19 cellular contexts compared by ENCODE assay signal in the genomic region with DNA sequence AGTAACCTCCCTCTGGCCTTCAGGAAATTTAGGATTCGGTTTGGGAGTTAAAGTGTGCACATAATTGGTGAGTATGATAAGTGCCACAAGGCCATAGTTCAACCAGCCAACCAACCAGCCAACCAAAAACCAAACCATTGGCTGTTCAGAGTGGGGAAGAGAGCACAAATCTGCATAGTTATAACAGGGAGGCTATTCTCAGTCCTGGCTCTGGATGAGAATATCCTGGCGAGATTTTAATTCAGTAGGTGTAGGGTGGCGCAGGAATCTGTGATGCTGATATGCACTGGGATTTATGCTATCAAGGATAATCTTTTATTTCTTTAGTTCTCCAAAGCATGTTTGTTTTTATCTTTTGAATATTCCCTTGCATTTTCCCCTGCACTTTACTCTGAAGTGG.
"Had no signal": no experiment of that assay in that cellular context is flagged by ENCODE, and none has a peak within 500 bp of the region (broad histone marks: within the 10 kb centered on the region; RNA-seq: fewer than 3 reads in every experiment).

No MANE protein-coding gene starts in this region.

- H3K4me3 Mint-ChIP-seq: activated CD4-positive, alpha-beta T cell treated with anti-CD3 and anti-CD28 coated beads, Interleukin-2, amount 10 ng/mL, durations not matched to agents 7 days and 5 days; activated CD8-positive, alpha-beta memory T cell treated with anti-CD3 and anti-CD28 coated beads, Interleukin-2, amount 10 ng/mL, durations not matched to agents 7 days and 5 days; activated CD8-positive, alpha-beta T cell treated with anti-CD3 and anti-CD28 coated beads for 36 hours had no signal

- H3K4me3 ChIP-seq: heart right ventricle, lower lobe of right lung, spleen, thoracic aorta, upper lobe of left lung had no signal

- H3K9me3 Mint-ChIP-seq: activated CD4-positive, alpha-beta T cell treated with anti-CD3 and anti-CD28 coated beads, Interleukin-2, amount 10 ng/mL, durations not matched to agents 7 days and 5 days; activated CD8-positive, alpha-beta T cell treated with anti-CD3 and anti-CD28 coated beads for 36 hours; activated naive CD4-positive, alpha-beta T cell treated with anti-CD3 and anti-CD28 coated beads, Interleukin-2, amount 50 U/mL, for 72 hours; activated T-helper 17 cell treated with anti-CD3 and anti-CD28 coated beads, Interleukin-2, amount 50 U/mL, for 72 hours; naive B cell had no signal

- H3K36me3 Mint-ChIP-seq: naive B cell had no signal

- H3K27ac Mint-ChIP-seq: activated CD4-positive, alpha-beta T cell treated with anti-CD3 and anti-CD28 coated beads, Interleukin-2, amount 10 ng/mL, durations not matched to agents 7 days and 5 days; activated CD8-positive, alpha-beta memory T cell treated with anti-CD3 and anti-CD28 coated beads, Interleukin-2, amount 10 ng/mL, durations not matched to agents 7 days and 5 days; activated CD8-positive, alpha-beta T cell treated with anti-CD3 and anti-CD28 coated beads for 36 hours had no signal

- H3K9me3 ChIP-seq: heart right ventricle, lower lobe of right lung, spleen, thoracic aorta, upper lobe of left lung had no signal

- H3K36me3 ChIP-seq: heart right ventricle, lower lobe of right lung, spleen, thoracic aorta, upper lobe of left lung had no signal

- H3K27ac ChIP-seq: epithelial cell of prostate, lower lobe of right lung, spleen, thoracic aorta, upper lobe of left lung had no signal

- H3K27me3 ChIP-seq: heart right ventricle, spleen, upper lobe of left lung had no signal

- H3K27me3 Mint-ChIP-seq: activated CD4-positive, alpha-beta T cell treated with anti-CD3 and anti-CD28 coated beads, Interleukin-2, amount 10 ng/mL, durations not matched to agents 7 days and 5 days; activated CD8-positive, alpha-beta memory T cell treated with anti-CD3 and anti-CD28 coated beads, Interleukin-2, amount 10 ng/mL, durations not matched to agents 7 days and 5 days; activated CD8-positive, alpha-beta T cell treated with anti-CD3 and anti-CD28 coated beads for 36 hours; activated T-helper 17 cell treated with anti-CD3 and anti-CD28 coated beads, Interleukin-2, amount 50 U/mL, for 72 hours; naive B cell had no signal

- DNase-seq: activated CD4-positive, alpha-beta T cell treated with anti-CD3 and anti-CD28 coated beads, Interleukin-2, amount 10 ng/mL, durations not matched to agents 7 days and 5 days; activated CD8-positive, alpha-beta memory T cell treated with anti-CD3 and anti-CD28 coated beads, Interleukin-2, amount 10 ng/mL, durations not matched to agents 7 days and 5 days; activated CD8-positive, alpha-beta T cell treated with anti-CD3 and anti-CD28 coated beads for 36 hours; amygdala; cortex of kidney; heart right ventricle; islet precursor cell; left colon; lower lobe of right lung; naive B cell; posterior cingulate gyrus; spleen; stimulated activated CD4-positive, alpha-beta T cell treated with anti-CD3 and anti-CD28 coated beads, Interleukin-4, amount 100 ng/mL, for 1 hour; stimulated activated naive CD4-positive, alpha-beta T cell treated with Interleukin-2 at 50 U/mL for 16 hours; upper lobe of left lung had no signal

- ATAC-seq: left colon had no signal
